In the genomic region with DNA sequence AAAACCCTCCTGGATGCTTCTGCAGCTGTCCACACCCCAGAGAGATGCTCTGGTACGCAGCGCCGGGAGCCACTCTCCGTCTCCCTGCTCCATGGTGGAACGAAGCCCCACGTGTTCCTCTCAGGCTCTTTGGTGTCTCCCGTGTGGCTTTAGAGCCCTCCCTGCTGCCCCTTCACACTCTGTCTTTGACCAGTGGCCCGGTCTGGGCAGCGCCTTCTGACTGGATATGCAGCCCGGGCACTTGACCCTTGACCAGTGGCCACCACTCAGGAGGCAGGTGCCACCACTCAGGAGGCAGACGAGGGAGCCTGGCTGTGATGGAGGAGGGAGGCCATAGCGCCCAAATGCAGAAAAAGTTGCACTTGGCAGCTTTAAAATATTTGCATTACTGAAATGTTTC, we compare ENCODE assay signal across 34 cellular contexts.
"Had no signal": no experiment of that assay in that cellular context is flagged by ENCODE, and none has a peak within 500 bp of the region (broad histone marks: within the 10 kb centered on the region; RNA-seq: fewer than 3 reads in every experiment).

No MANE protein-coding gene starts in this region.

- H3K4me1 Mint-ChIP-seq: activated B cell treated with CpG ODN at 0.5 μM for 24 hours; activated CD4-positive, alpha-beta T cell treated with anti-CD3 and anti-CD28 coated beads for 36 hours; activated CD4-positive, alpha-beta T cell treated with anti-CD3 and anti-CD28 coated beads, Interleukin-2, amount 10 ng/mL, durations not matched to agents 24 days and 14 days; activated CD8-positive, alpha-beta memory T cell treated with anti-CD3 and anti-CD28 coated beads, Interleukin-2, amount 10 ng/mL, durations not matched to agents 7 days and 5 days; activated naive CD4-positive, alpha-beta T cell treated with anti-CD3 and anti-CD28 coated beads, Interleukin-2, amount 50 U/mL, for 24 hours; activated naive CD8-positive, alpha-beta T cell treated with anti-CD3 and anti-CD28 coated beads for 36 hours; activated naive CD8-positive, alpha-beta T cell treated with anti-CD3 and anti-CD28 coated beads, Interleukin-2, amount 50 U/mL, for 24 hours; T-cell had no signal

- H3K9me3 ChIP-seq: adrenal gland, body of pancreas, colonic mucosa, esophagus muscularis mucosa, gastrocnemius medialis had no signal

- ATAC-seq: activated CD4-positive, alpha-beta T cell treated with anti-CD3 and anti-CD28 coated beads for 36 hours; activated CD4-positive, CD25-positive, alpha-beta regulatory T cell treated with anti-CD3 and anti-CD28 coated beads, Interleukin-2, amount 50 U/mL, for 24 hours; activated CD8-positive, alpha-beta memory T cell treated with anti-CD3 and anti-CD28 coated beads, Interleukin-2, amount 10 ng/mL, durations not matched to agents 7 days and 5 days; activated CD8-positive, alpha-beta T cell treated with anti-CD3 and anti-CD28 coated beads, Interleukin-2, amount 10 ng/mL, durations not matched to agents 7 days and 5 days; activated naive CD8-positive, alpha-beta T cell treated with anti-CD3 and anti-CD28 coated beads, Interleukin-2, amount 50 U/mL, for 24 hours; body of pancreas; foreskin keratinocyte; gastrocnemius medialis; T-cell had no signal

- H3K27ac ChIP-seq: adrenal gland, body of pancreas, colonic mucosa, esophagus muscularis mucosa, foreskin keratinocyte, gastrocnemius medialis, WERI-Rb-1 had no signal

- H3K4me1 ChIP-seq: adrenal gland, colonic mucosa, esophagus muscularis mucosa, foreskin keratinocyte, gastrocnemius medialis had no signal

- H3K9me3 Mint-ChIP-seq: activated naive CD4-positive, alpha-beta T cell treated with anti-CD3 and anti-CD28 coated beads, Interleukin-2, amount 50 U/mL, for 24 hours had no signal

- H3K36me3 ChIP-seq: adrenal gland, colonic mucosa, esophagus muscularis mucosa, gastrocnemius medialis, WERI-Rb-1 had no signal

- H3K27ac Mint-ChIP-seq: activated B cell treated with CpG ODN at 0.5 μM for 24 hours; activated CD4-positive, alpha-beta memory T cell treated with anti-CD3 and anti-CD28 coated beads for 36 hours; activated CD4-positive, alpha-beta T cell treated with anti-CD3 and anti-CD28 coated beads for 36 hours; activated CD4-positive, alpha-beta T cell treated with anti-CD3 and anti-CD28 coated beads, Interleukin-2, amount 10 ng/mL, durations not matched to agents 24 days and 14 days; activated CD8-positive, alpha-beta memory T cell treated with anti-CD3 and anti-CD28 coated beads, Interleukin-2, amount 10 ng/mL, durations not matched to agents 7 days and 5 days; activated CD8-positive, alpha-beta T cell treated with anti-CD3 and anti-CD28 coated beads, Interleukin-2, amount 10 ng/mL, durations not matched to agents 7 days and 5 days; activated naive CD4-positive, alpha-beta T cell treated with anti-CD3 and anti-CD28 coated beads for 36 hours; activated naive CD4-positive, alpha-beta T cell treated with anti-CD3 and anti-CD28 coated beads, Interleukin-2, amount 50 U/mL, for 24 hours; activated naive CD8-positive, alpha-beta T cell treated with anti-CD3 and anti-CD28 coated beads for 36 hours; activated naive CD8-positive, alpha-beta T cell treated with anti-CD3 and anti-CD28 coated beads, Interleukin-2, amount 50 U/mL, for 24 hours; activated T-helper 1 cell treated with anti-CD3 and anti-CD28 coated beads, Interleukin-12 subunit alpha, Interleukin-12 subunit beta, Interleukin-2, Interleukin-4 antibody, amounts not matched to agents 30 ng/mL and 10 ng/mL and 1 ng/mL, durations not matched to agents 14 hours and 24 hours and 36 hours; activated T-helper 2 cell treated with anti-CD3 and anti-CD28 coated beads, Interferon-gamma antibody, Interleukin-2, Interleukin-4, amounts not matched to agents 10 μg/mL and 5 μg/mL and 100 μg/mL, durations not matched to agents 14 hours and 24 hours and 36 hours; endodermal cell; T-cell; T-helper 1 cell treated with Interleukin-12 subunit alpha and Interleukin-12 subunit beta and Interleukin-4 antibody, amounts not matched to agents 30 μg/mL and 1 μg/mL, for 36 hours had no signal

- H3K4me3 Mint-ChIP-seq: activated B cell treated with CpG ODN at 0.5 μM for 24 hours; activated CD4-positive, alpha-beta memory T cell treated with anti-CD3 and anti-CD28 coated beads for 36 hours; activated CD4-positive, alpha-beta T cell treated with anti-CD3 and anti-CD28 coated beads for 36 hours; activated CD4-positive, alpha-beta T cell treated with anti-CD3 and anti-CD28 coated beads, Interleukin-2, amount 10 ng/mL, durations not matched to agents 24 days and 14 days; activated CD8-positive, alpha-beta memory T cell treated with anti-CD3 and anti-CD28 coated beads, Interleukin-2, amount 10 ng/mL, durations not matched to agents 7 days and 5 days; activated CD8-positive, alpha-beta T cell treated with anti-CD3 and anti-CD28 coated beads, Interleukin-2, amount 10 ng/mL, durations not matched to agents 7 days and 5 days; activated naive CD4-positive, alpha-beta T cell treated with anti-CD3 and anti-CD28 coated beads for 36 hours; activated naive CD4-positive, alpha-beta T cell treated with anti-CD3 and anti-CD28 coated beads, Interleukin-2, amount 50 U/mL, for 24 hours; activated naive CD8-positive, alpha-beta T cell treated with anti-CD3 and anti-CD28 coated beads for 36 hours; activated naive CD8-positive, alpha-beta T cell treated with anti-CD3 and anti-CD28 coated beads, Interleukin-2, amount 50 U/mL, for 24 hours; activated T-helper 1 cell treated with anti-CD3 and anti-CD28 coated beads, Interleukin-12 subunit alpha, Interleukin-12 subunit beta, Interleukin-2, Interleukin-4 antibody, amounts not matched to agents 30 ng/mL and 10 ng/mL and 1 ng/mL, durations not matched to agents 14 hours and 24 hours and 36 hours; endodermal cell; T-cell; T-helper 1 cell treated with Interleukin-12 subunit alpha and Interleukin-12 subunit beta and Interleukin-4 antibody, amounts not matched to agents 30 μg/mL and 1 μg/mL, for 36 hours had no signal

- H3K4me3 ChIP-seq: adrenal gland, body of pancreas, colonic mucosa, esophagus muscularis mucosa, gastrocnemius medialis had no signal

- DNase-seq: activated B cell treated with CpG ODN at 0.5 μM for 24 hours; activated CD4-positive, alpha-beta memory T cell treated with anti-CD3 and anti-CD28 coated beads for 36 hours; activated CD4-positive, alpha-beta T cell treated with anti-CD3 and anti-CD28 coated beads for 36 hours; activated CD4-positive, alpha-beta T cell treated with anti-CD3 and anti-CD28 coated beads, Interleukin-2, amount 10 ng/mL, durations not matched to agents 24 days and 14 days; activated CD8-positive, alpha-beta memory T cell treated with anti-CD3 and anti-CD28 coated beads, Interleukin-2, amount 10 ng/mL, durations not matched to agents 7 days and 5 days; activated CD8-positive, alpha-beta memory T cell treated with anti-CD3 and anti-CD28 coated beads, Interleukin-2, amount 50 U/mL, for 4 hours; activated CD8-positive, alpha-beta T cell treated with anti-CD3 and anti-CD28 coated beads, Interleukin-2, amount 10 ng/mL, durations not matched to agents 7 days and 5 days; activated effector memory CD4-positive, alpha-beta T cell treated with anti-CD3 and anti-CD28 coated beads, Interleukin-2, amount 50 U/mL, for 16 hours; activated naive CD4-positive, alpha-beta T cell treated with anti-CD3 and anti-CD28 coated beads for 36 hours; activated naive CD8-positive, alpha-beta T cell treated with anti-CD3 and anti-CD28 coated beads for 36 hours; activated naive CD8-positive, alpha-beta T cell treated with anti-CD3 and anti-CD28 coated beads, Interleukin-2, amount 50 U/mL, for 24 hours; activated T-cell treated with anti-CD3 and anti-CD28 coated beads, Interleukin-2, amount 50 U/mL, for 1 hour; activated T-cell treated with anti-CD3 and anti-CD28 coated beads, Interleukin-2, amount 50 U/mL, for 48 hours; amygdala; aorta; body of pancreas; caudate nucleus; colonic mucosa; effector memory CD4-positive, alpha-beta T cell; endodermal cell; foreskin keratinocyte; gastrocnemius medialis; glutamatergic neuron; SW 1271; T-cell; T1000; WERI-Rb-1 had no signal

- H3K36me3 Mint-ChIP-seq: activated CD4-positive, alpha-beta memory T cell treated with anti-CD3 and anti-CD28 coated beads for 36 hours; activated CD8-positive, alpha-beta memory T cell treated with anti-CD3 and anti-CD28 coated beads, Interleukin-2, amount 10 ng/mL, durations not matched to agents 7 days and 5 days; activated naive CD4-positive, alpha-beta T cell treated with anti-CD3 and anti-CD28 coated beads, Interleukin-2, amount 50 U/mL, for 24 hours; activated naive CD8-positive, alpha-beta T cell treated with anti-CD3 and anti-CD28 coated beads for 36 hours; T-cell had no signal

- H3K27me3 ChIP-seq: adrenal gland, body of pancreas, colonic mucosa, foreskin keratinocyte, gastrocnemius medialis had no signal

- H3K27me3 Mint-ChIP-seq: activated B cell treated with CpG ODN at 0.5 μM for 24 hours; activated CD4-positive, alpha-beta T cell treated with anti-CD3 and anti-CD28 coated beads for 36 hours; activated CD4-positive, alpha-beta T cell treated with anti-CD3 and anti-CD28 coated beads, Interleukin-2, amount 10 ng/mL, durations not matched to agents 24 days and 14 days; activated naive CD4-positive, alpha-beta T cell treated with anti-CD3 and anti-CD28 coated beads, Interleukin-2, amount 50 U/mL, for 24 hours; activated naive CD8-positive, alpha-beta T cell treated with anti-CD3 and anti-CD28 coated beads for 36 hours; activated naive CD8-positive, alpha-beta T cell treated with anti-CD3 and anti-CD28 coated beads, Interleukin-2, amount 50 U/mL, for 24 hours had no signal
